In genomic region chr4:185656467-185656890, GRCh38 we compare ENCODE assay signal across 13 cellular contexts.
DNase-seq lines count a peak whose midpoint lies in the region; ATAC-seq and TF ChIP-seq lines count a peak whose summit lies in the region.
"Had no signal": no experiment of that assay in that cellular context is flagged by ENCODE, and none has a peak within 500 bp of the region (broad histone marks: within the 10 kb centered on the region; RNA-seq: fewer than 3 reads in every experiment).

No MANE protein-coding gene starts in this region.

- H3K9ac ChIP-seq in trophoblast cell (ENCODE audit: low read length), result no peak overlapping the region
- H3K9ac ChIP-seq: BLaER1 treated with 17β-estradiol and CSF1 and Interleukin-3, amounts not matched to agents 10 nM and 100 nM had no signal

- DNase-seq in AG08395 (ENCODE audit: low spot score) (peak; percentile 65), anterior cingulate cortex (lab: John Stamatoyannopoulos, UW) (peak in 30 of 58 donors; percentile 6 to 54 (median 24)), heart left ventricle (peak in 4 of 5 donors; percentile 42 to 71 (median 55)), trophoblast cell (peak in 1 of 2 donors; percentile 38), HT-29 (ENCODE audit: low spot score) (no peak)
- DNase-seq: activated CD4-positive, alpha-beta T cell treated with anti-CD3 and anti-CD28 coated beads for 48 hours; effector memory CD4-positive, alpha-beta T cell; NCI-H510A treated with DMSO at 0.1 percent for 48 hours; stimulated activated CD4-positive, alpha-beta T cell treated with anti-CD3 and anti-CD28 coated beads, Interleukin-2, amount 100 ng/mL, for 24 hours had no signal

- H3K27ac ChIP-seq in heart left ventricle, result peak overlapping the region; percentile 30 to 87 (median 66)
- no peak overlapping the region for H3K27ac ChIP-seq in trophoblast cell (ENCODE audit: low read depth, low read length)
- H3K27ac ChIP-seq: BLaER1 treated with 17β-estradiol and CSF1 and Interleukin-3, amounts not matched to agents 10 nM and 100 nM had no signal

- H3K23ac ChIP-seq in trophoblast cell (ENCODE audit: low read length), result no peak overlapping the region

- no peak overlapping the region for H4K91ac ChIP-seq in trophoblast cell (ENCODE audit: low read depth, low read length)

- H3K9me3 ChIP-seq in heart left ventricle, result no peaks in the 10 kb centered on the region
- H3K9me3 ChIP-seq in trophoblast cell (ENCODE audit: insufficient read depth, low read depth, low read length), result no peaks in the 10 kb centered on the region
- H3K9me3 ChIP-seq: BLaER1 treated with 17β-estradiol and CSF1 and Interleukin-3, amounts not matched to agents 10 nM and 100 nM had no signal

- no peak overlapping the region for H3K18ac ChIP-seq in trophoblast cell (ENCODE audit: low read length)

- H3K4me3 ChIP-seq in heart left ventricle (peak overlapping the region in 10 of 12 donors; percentile 14 to 58 (median 41)), trophoblast cell (ENCODE audit: low read depth, low read length) (no peak overlapping the region)
- H3K4me3 ChIP-seq: BLaER1 treated with 17β-estradiol and CSF1 and Interleukin-3, amounts not matched to agents 10 nM and 100 nM had no signal

- TF ChIP-seq POLR2A in heart left ventricle (IDR thresholded peaks at IDR 0.05), result no peak

- H4K8ac ChIP-seq in trophoblast cell (ENCODE audit: low read depth, low read length), result peak overlapping the region; percentile 64

- no peaks in the 10 kb centered on the region for H3K79me2 ChIP-seq in trophoblast cell (ENCODE audit: control insufficient read depth, insufficient read depth, low read length, poor library complexity)

- H3K27me3 ChIP-seq in heart left ventricle (no peaks in the 10 kb centered on the region), trophoblast cell (ENCODE audit: insufficient read depth, low read length) (no peaks in the 10 kb centered on the region)
- H3K27me3 ChIP-seq: BLaER1 treated with 17β-estradiol and CSF1 and Interleukin-3, amounts not matched to agents 10 nM and 100 nM had no signal

- no peak overlapping the region for H2BK120ac ChIP-seq in trophoblast cell (ENCODE audit: insufficient read depth, low read length, poor library complexity)

- ATAC-seq in heart left ventricle (peak; percentile 39 to 78 (median 53)), GM21447 (IDR thresholded peaks at IDR 0.05; ENCODE audit: unreplicated experiment) (no peak), HG02973 (IDR thresholded peaks at IDR 0.05; ENCODE audit: unreplicated experiment) (no peak), GM21737 (IDR thresholded peaks at IDR 0.05; ENCODE audit: unreplicated experiment) (no peak)

- H3K4me1 ChIP-seq in heart left ventricle, result peaks cover 0 to 60% (median 14%) of the 10 kb centered on the region in 12 donors
- H3K4me1 ChIP-seq in trophoblast cell (ENCODE audit: control insufficient read depth in 1 of 2, insufficient read depth in 2 of 2, low read length in 2 of 2), result peaks cover 7 to 8% of the 10 kb centered on the region in 2 experiments
- H3K4me1 ChIP-seq: BLaER1 treated with 17β-estradiol and CSF1 and Interleukin-3, amounts not matched to agents 10 nM and 100 nM had no signal

- H2BK12ac ChIP-seq in trophoblast cell (ENCODE audit: low read length), result no peak overlapping the region

- 22 to 44% (median 26%) methylated on average over 6 of the region's 6 CpGs for WGBS in heart left ventricle, 4 donors
- WGBS in trophoblast cell (ENCODE audit: extremely low coverage, insufficient coverage, insufficient read length), result no CpG with 5 or more reads among the region's 6 CpGs

- intact Hi-C loops in heart left ventricle (cut with DNase I), result loop anchor here in 4 of 10 donors (5.0 to 10.0 kb wide), 3 partner anchors 118 to 196 kb away; no protein-coding TSS in a partner anchor

- no peak overlapping the region for H2AK5ac ChIP-seq in trophoblast cell (ENCODE audit: low read length)

- no peak overlapping the region for H2BK5ac ChIP-seq in trophoblast cell (ENCODE audit: low read depth, low read length, poor library complexity)

- no peaks in the 10 kb centered on the region for H3K79me1 ChIP-seq in trophoblast cell (ENCODE audit: low read length)

- no peak overlapping the region for H3K14ac ChIP-seq in trophoblast cell (ENCODE audit: low read length)

- peak in 10 of 12 donors; percentile 10 to 58 (median 34) for TF ChIP-seq CTCF in heart left ventricle (IDR thresholded peaks at IDR 0.05)

- no peak overlapping the region for H4K12ac ChIP-seq in trophoblast cell (ENCODE audit: low read depth, low read length)

- no peak overlapping the region for H3K4ac ChIP-seq in trophoblast cell (ENCODE audit: low read depth, low read length)

- H2AFZ ChIP-seq in trophoblast cell (ENCODE audit: insufficient read depth, low read length, poor library complexity), result peak overlapping the region; percentile 8

- H3K36me3 ChIP-seq in heart left ventricle (peaks cover 0 to 82% (median 36%) of the 10 kb centered on the region in 9 donors), trophoblast cell (ENCODE audit: control insufficient read depth in 1 of 2, insufficient read depth in 2 of 2, low read length in 2 of 2) (no peaks in the 10 kb centered on the region)
- H3K36me3 ChIP-seq: BLaER1 treated with 17β-estradiol and CSF1 and Interleukin-3, amounts not matched to agents 10 nM and 100 nM had no signal

- no peak overlapping the region for H3K4me2 ChIP-seq in trophoblast cell (ENCODE audit: low read length)
- H3K4me2 ChIP-seq: BLaER1 treated with 17β-estradiol and CSF1 and Interleukin-3, amounts not matched to agents 10 nM and 100 nM had no signal

Comparison
In these comparisons a context has a peak if more than half of its experiments do, and no peak if none do; other contexts are left out.
1. ATAC-seq: peak in heart left ventricle (4 of 4); none in GM21447 (single experiment), HG02973 (single experiment) and GM21737 (single experiment).